ENCODE assay signal across 1 cellular context in genomic region chr17:41970901-41971331, GRCh38.
TF ChIP-seq lines count a peak whose summit lies in the region.

No MANE protein-coding gene starts in this region.

TF ChIP-seq in endothelial cell of umbilical vein, 7 proteins besides CTCF, POLR2A, EP300 and RAD21:
- TF ChIP-seq EZH2 (IDR thresholded peaks at IDR 0.05; ENCODE audit: borderline replicate concordance, low read depth, low read length, severe bottlenecking), result no peak
- TF ChIP-seq MAX (IDR thresholded peaks at IDR 0.05; ENCODE audit: insufficient read depth, insufficient read length), result no peak
- TF ChIP-seq JUN (IDR thresholded peaks at IDR 0.05; ENCODE audit: borderline replicate concordance, insufficient read depth, insufficient read length, low read depth), result no peak
- TF ChIP-seq MYC (IDR thresholded peaks at IDR 0.05; ENCODE audit: low read depth, low read length), result no peak
- no peak for TF ChIP-seq GATA2 (IDR thresholded peaks at IDR 0.05; ENCODE audit: insufficient read depth, insufficient read length, low read depth, low read length)
- no peak for TF ChIP-seq FOS (IDR thresholded peaks at IDR 0.05; ENCODE audit: borderline replicate concordance, insufficient read depth, low read length)
- TF ChIP-seq POLR2AphosphoS5 (IDR thresholded peaks at IDR 0.05; ENCODE audit: insufficient read depth, low read depth, low read length), result no peak
TF ChIP-seq in endothelial cell of umbilical vein: peak in this region for 0.
